Comparison of ENCODE assay signal across 9 cellular contexts in genomic region chr13:40539954-40540706, GRCh38.
A peak's percentile ranks its signal among the peaks of the same experiment; 100 is the strongest.
DNase-seq lines count a peak whose midpoint lies in the region; ATAC-seq and TF ChIP-seq lines count a peak whose summit lies in the region.
"Had no signal": no experiment of that assay in that cellular context is flagged by ENCODE, and none has a peak within 500 bp of the region (broad histone marks: within the 10 kb centered on the region; RNA-seq: fewer than 3 reads in every experiment).

No MANE protein-coding gene starts in this region.

- POLR2A ChIA-PET in RWPE1 (lab: Yijun Ruan, JAX; ENCODE audit: low non-redundant PET), result no interaction called here

- H3K27ac ChIP-seq in RWPE1, result no peak overlapping the region

- peak; percentile 57 for ATAC-seq in sciatic nerve
- no peak for ATAC-seq in HG02763 (IDR thresholded peaks at IDR 0.05; ENCODE audit: unreplicated experiment)

- CTCF ChIA-PET in RWPE1 (lab: Yijun Ruan, JAX), result no interaction called here

- intact Hi-C loops in sciatic nerve (cut with DNase I), result no loop called here

- DNase-seq in GM03348 (ENCODE audit: low spot score) (peak; percentile 79), RWPE1 (ENCODE audit: low spot score) (peak; percentile 74), foreskin melanocyte (peak; percentile 67), sciatic nerve (ENCODE audit: low spot score) (no peak)
- DNase-seq in stimulated activated CD4-positive, alpha-beta T cell treated with anti-CD3 and anti-CD28 coated beads, Interleukin-4, amount 100 ng/mL, for 24 hours, result no peak
- no peak for DNase-seq in activated CD4-positive, CD25-positive, alpha-beta regulatory T cell (lab: John Stamatoyannopoulos, UW)
- DNase-seq in activated CD4-positive, alpha-beta T cell treated with anti-CD3 and anti-CD28 coated beads for 1 hour, result no peak
- DNase-seq: NCI-H345 had no signal

- TF ChIP-seq CTCF in RWPE1 (conservative IDR thresholded peaks at IDR 0.05; ENCODE audit: low read depth), result no peak

Comparison
In these comparisons a context has a peak if more than half of its experiments do, and no peak if none do; other contexts are left out.
1. DNase-seq: peak in GM03348 (single experiment), RWPE1 (single experiment) and foreskin melanocyte (single experiment); none in sciatic nerve (single experiment), stimulated activated CD4-positive, alpha-beta T cell treated with anti-CD3 and anti-CD28 coated beads, Interleukin-4, amount 100 ng/mL, for 24 hours (single experiment), activated CD4-positive, CD25-positive, alpha-beta regulatory T cell (0 of 4) and activated CD4-positive, alpha-beta T cell treated with anti-CD3 and anti-CD28 coated beads for 1 hour (single experiment).